In the genomic region with DNA sequence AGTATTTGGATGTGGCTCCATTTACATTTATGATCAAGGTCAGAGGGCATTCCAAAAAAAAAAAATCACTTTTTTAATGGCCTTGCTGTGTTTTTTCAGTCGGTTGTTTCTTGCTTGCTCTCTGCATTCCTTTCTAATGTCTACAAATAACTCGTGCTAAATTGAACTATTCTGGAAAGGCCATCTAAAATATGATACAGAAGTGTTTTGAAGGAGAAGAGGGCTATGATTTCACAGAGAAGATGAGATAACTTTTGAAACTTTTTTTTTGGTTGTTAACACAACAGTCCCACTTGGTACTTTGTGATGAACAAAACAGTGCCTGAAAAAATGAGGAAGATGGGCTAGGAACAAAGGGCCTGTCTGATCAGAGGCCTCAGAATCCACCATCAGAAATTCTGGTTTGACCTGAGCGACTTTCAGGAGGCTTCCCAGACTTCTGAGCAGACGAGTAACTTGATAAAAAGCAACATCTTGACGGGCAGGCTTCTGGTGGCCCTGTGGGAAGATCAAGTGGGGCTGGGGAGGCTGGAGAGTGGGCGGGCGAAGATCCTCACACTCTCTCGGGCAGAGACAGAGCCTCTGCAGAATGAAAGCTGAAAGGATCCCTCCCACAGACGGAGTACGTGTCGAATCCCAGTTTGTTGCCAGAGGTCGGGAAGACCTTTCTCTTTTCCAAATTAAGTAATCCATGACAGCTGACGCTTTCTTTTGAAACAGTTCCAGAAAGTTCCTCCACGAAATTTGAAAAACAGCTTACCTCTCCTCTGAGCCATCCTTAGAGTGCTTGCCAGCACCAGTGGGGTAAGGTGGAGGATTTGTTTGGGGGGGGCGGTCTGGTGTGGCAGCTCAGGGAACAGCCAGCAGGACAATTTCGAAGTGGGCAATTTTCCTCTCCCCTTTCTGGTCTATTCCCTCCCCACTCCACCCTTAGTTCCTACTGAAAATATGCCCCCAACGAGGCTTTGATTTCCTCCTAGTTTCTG, we compare ENCODE assay signal across 17 cellular contexts.
A peak's percentile ranks its signal among the peaks of the same experiment; 100 is the strongest.
DNase-seq lines count a peak whose midpoint lies in the region; ATAC-seq, FAIRE-seq and TF ChIP-seq lines count a peak whose summit lies in the region.
"Had no signal": no experiment of that assay in that cellular context is flagged by ENCODE, and none has a peak within 500 bp of the region (broad histone marks: within the 10 kb centered on the region; RNA-seq: fewer than 3 reads in every experiment).

No MANE protein-coding gene starts in this region.

- POLR2A ChIA-PET in naive thymus-derived CD4-positive, alpha-beta T cell (lab: Charles Lee) = no interaction called here

- no peak for TF ChIP-seq EP300 in upper lobe of left lung (IDR thresholded peaks at IDR 0.05)

- H3K4me1 Mint-ChIP-seq in nephron progenitor cell = peaks cover 40% of the 10 kb centered on the region
- H3K4me1 Mint-ChIP-seq in naive thymus-derived CD4-positive, alpha-beta T cell = peaks cover 0 to 8% (median 2%) of the 10 kb centered on the region in 7 donors

- TF ChIP-seq POLR2A in heart left ventricle (IDR thresholded peaks at IDR 0.05) = no peak
- no peak for TF ChIP-seq POLR2A in upper lobe of left lung (IDR thresholded peaks at IDR 0.05)
- TF ChIP-seq POLR2A in H54 (IDR thresholded peaks at IDR 0.05; ENCODE audit: low read depth, low read length) = no peak

- H3K27ac Mint-ChIP-seq in nephron progenitor cell = peak overlapping the region; percentile 77
- H3K27ac Mint-ChIP-seq in naive thymus-derived CD4-positive, alpha-beta T cell = no peak overlapping the region
- H3K27ac Mint-ChIP-seq: activated CD4-positive, alpha-beta memory T cell treated with anti-CD3 and anti-CD28 coated beads, Interleukin-2, amount 10 ng/mL, durations not matched to agents 7 days and 5 days; T-helper 1 cell treated with Interleukin-12 subunit alpha and Interleukin-12 subunit beta and Interleukin-4 antibody, amounts not matched to agents 30 μg/mL and 1 μg/mL, for 36 hours had no signal

- CTCF ChIA-PET in naive thymus-derived CD4-positive, alpha-beta T cell (lab: Charles Lee) = no interaction called here

- ATAC-seq in heart left ventricle = peak; percentile 32 to 63 (median 50)
- peak; percentile 62 to 86 for ATAC-seq in upper lobe of left lung (ENCODE audit: low FRiP score in 2 of 2)
- ATAC-seq in naive thymus-derived CD4-positive, alpha-beta T cell = no peak
- no peak for ATAC-seq in HG02970 (IDR thresholded peaks at IDR 0.05; ENCODE audit: low FRiP score, unreplicated experiment)

- peak; percentile 71 for DNase-seq in RPMI7951 (ENCODE audit: low read depth)
- peak in 4 of 5 donors; percentile 19 to 35 (median 26) for DNase-seq in heart left ventricle
- no peak for DNase-seq in nephron progenitor cell
- DNase-seq in upper lobe of left lung = peak in 1 of 2 donors; percentile 8
- no peak for DNase-seq in H54 (ENCODE audit: insufficient read length, low spot score)
- no peak for DNase-seq in naive thymus-derived CD4-positive, alpha-beta T cell
- DNase-seq: activated CD4-positive, alpha-beta memory T cell treated with anti-CD3 and anti-CD28 coated beads, Interleukin-2, amount 10 ng/mL, durations not matched to agents 7 days and 5 days; BE2C; naive B cell; NCI-H1436 treated with DMSO at 0.1 percent for 48 hours; retina; SHP77 treated with DMSO at 0.1 percent for 48 hours had no signal

- H3K4me3 ChIP-seq in heart left ventricle = no peak overlapping the region
- no peak overlapping the region for H3K4me3 ChIP-seq in upper lobe of left lung
- H3K4me3 ChIP-seq in naive thymus-derived CD4-positive, alpha-beta T cell (ENCODE audit: low read length) = no peak overlapping the region
- H3K4me3 ChIP-seq: cardiac muscle cell had no signal

- H3K9me3 ChIP-seq in heart left ventricle (no peaks in the 10 kb centered on the region), upper lobe of left lung (no peaks in the 10 kb centered on the region)
- no peaks in the 10 kb centered on the region for H3K9me3 ChIP-seq in naive thymus-derived CD4-positive, alpha-beta T cell (ENCODE audit: control insufficient read depth in 2 of 3, low read length in 3 of 3)
- H3K9me3 ChIP-seq: BE2C had no signal

- intact Hi-C loops in heart left ventricle (cut with DNase I) = loop anchor here in 1 of 10 donors (10.0 kb wide), 1 partner anchor 307 kb away; the partner anchor contains the start of gene TMEM200A
- intact Hi-C loops in naive thymus-derived CD4-positive, alpha-beta T cell (cut with micrococcal nuclease) = no loop called here

- H3K36me3 Mint-ChIP-seq in nephron progenitor cell (ENCODE audit: low read depth) = no peaks in the 10 kb centered on the region
- peaks cover 0 to 9% (median 1%) of the 10 kb centered on the region in 5 donors for H3K36me3 Mint-ChIP-seq in naive thymus-derived CD4-positive, alpha-beta T cell
- H3K36me3 Mint-ChIP-seq: naive B cell had no signal

- no peaks in the 10 kb centered on the region for H3K36me3 ChIP-seq in heart left ventricle
- H3K36me3 ChIP-seq in upper lobe of left lung = no peaks in the 10 kb centered on the region
- H3K36me3 ChIP-seq in naive thymus-derived CD4-positive, alpha-beta T cell (ENCODE audit: control insufficient read depth in 2 of 3, insufficient read depth in 3 of 3, low read length in 3 of 3) = no peaks in the 10 kb centered on the region
- H3K36me3 ChIP-seq: BE2C, cardiac muscle cell had no signal

- 50 to 65% (median 53%) methylated on average over 17 of the region's 17 CpGs for WGBS in heart left ventricle, 4 donors
- 65 to 69% methylated on average over 17 of the region's 17 CpGs for WGBS in upper lobe of left lung, 2 donors

- no peak for FAIRE-seq in H54 (lab: Jason Lieb, UNC)
- FAIRE-seq: G401.6, GM12891 had no signal

- H3K4me1 ChIP-seq in heart left ventricle = peaks cover 0 to 10% (median 0%) of the 10 kb centered on the region in 12 donors
- H3K4me1 ChIP-seq in upper lobe of left lung = no peaks in the 10 kb centered on the region
- H3K4me1 ChIP-seq in naive thymus-derived CD4-positive, alpha-beta T cell (ENCODE audit: control insufficient read depth in 2 of 2, insufficient read depth in 2 of 2, low read length in 2 of 2) = peaks cover 0 to 3% of the 10 kb centered on the region in 2 donors
- H3K4me1 ChIP-seq: BE2C had no signal

- H3K27me3 ChIP-seq in heart left ventricle (no peaks in the 10 kb centered on the region), upper lobe of left lung (no peaks in the 10 kb centered on the region)
- H3K27me3 ChIP-seq in naive thymus-derived CD4-positive, alpha-beta T cell (ENCODE audit: control insufficient read depth in 2 of 2, insufficient read depth in 2 of 2, low read length in 2 of 2) = no peaks in the 10 kb centered on the region
- H3K27me3 ChIP-seq: BE2C, cardiac muscle cell had no signal

- TF ChIP-seq CTCF in heart left ventricle (IDR thresholded peaks at IDR 0.05) (no peak), nephron progenitor cell (IDR thresholded peaks at IDR 0.05) (no peak), upper lobe of left lung (IDR thresholded peaks at IDR 0.05) (no peak)

- peaks cover under 1% of the 10 kb centered on the region for H3K27me3 Mint-ChIP-seq in nephron progenitor cell (ENCODE audit: low read depth, poor library complexity)
- no peaks in the 10 kb centered on the region for H3K27me3 Mint-ChIP-seq in naive thymus-derived CD4-positive, alpha-beta T cell
- H3K27me3 Mint-ChIP-seq: activated CD4-positive, alpha-beta memory T cell treated with anti-CD3 and anti-CD28 coated beads, Interleukin-2, amount 10 ng/mL, durations not matched to agents 7 days and 5 days; naive B cell had no signal

- H3K27ac ChIP-seq in heart left ventricle = peak overlapping the region in 2 of 12 donors; percentile 31 to 41
- peak overlapping the region in 2 of 4 donors; percentile 10 to 13 for H3K27ac ChIP-seq in upper lobe of left lung
- no peak overlapping the region for H3K27ac ChIP-seq in naive thymus-derived CD4-positive, alpha-beta T cell (ENCODE audit: low read depth, low read length)
- H3K27ac ChIP-seq: cardiac muscle cell had no signal

- no peak overlapping the region for H3K4me3 Mint-ChIP-seq in nephron progenitor cell
- H3K4me3 Mint-ChIP-seq in naive thymus-derived CD4-positive, alpha-beta T cell = no peak overlapping the region
- H3K4me3 Mint-ChIP-seq: activated CD4-positive, alpha-beta memory T cell treated with anti-CD3 and anti-CD28 coated beads, Interleukin-2, amount 10 ng/mL, durations not matched to agents 7 days and 5 days; naive B cell; T-helper 1 cell treated with Interleukin-12 subunit alpha and Interleukin-12 subunit beta and Interleukin-4 antibody, amounts not matched to agents 30 μg/mL and 1 μg/mL, for 36 hours had no signal

- no peaks in the 10 kb centered on the region for H3K9me3 Mint-ChIP-seq in nephron progenitor cell
- H3K9me3 Mint-ChIP-seq in naive thymus-derived CD4-positive, alpha-beta T cell = peaks cover 0 to 6% (median under 1%) of the 10 kb centered on the region in 11 donors
- H3K9me3 Mint-ChIP-seq: activated CD4-positive, alpha-beta memory T cell treated with anti-CD3 and anti-CD28 coated beads, Interleukin-2, amount 10 ng/mL, durations not matched to agents 7 days and 5 days had no signal

Comparison
In these comparisons a context has a peak if more than half of its experiments do, and no peak if none do; other contexts are left out.
1. DNase-seq: peak in RPMI7951 (single experiment) and heart left ventricle (4 of 5); none in nephron progenitor cell (single experiment), H54 (single experiment) and naive thymus-derived CD4-positive, alpha-beta T cell (0 of 9).
2. ATAC-seq: peak in heart left ventricle (4 of 4) and upper lobe of left lung (2 of 2); none in naive thymus-derived CD4-positive, alpha-beta T cell (single experiment) and HG02970 (single experiment).